Comparison of ENCODE assay signal across 8 cellular contexts in genomic region chr16:2969545-2970521, GRCh38. TPM values are rescaled to one million over a fixed set of nuclear protein-coding genes. Genes with fewer than 3 reads are reported as not detected.
DNase-seq lines count a peak whose midpoint lies in the region; ATAC-seq, FAIRE-seq and TF ChIP-seq lines count a peak whose summit lies in the region.

No MANE protein-coding gene starts in this region.

- 2% methylated on average over 6 of the region's 83 CpGs for WGBS in A549 (ENCODE audit: missing lambda C conversion rate)
- WGBS in stomach, 5 donors, result 1 to 7% (median 3%) methylated on average over 18 to 83 of the region's 83 CpGs

- H3K9me2 ChIP-seq in PC-3 (replicated peaks; ENCODE audit: low read length), result no peaks in the 10 kb centered on the region

- H3K4me3 ChIP-seq in A549 (peak overlapping the region; percentile 97), PC-3 (ENCODE audit: low read length) (peak overlapping the region; percentile 85), fibroblast of lung (replicated peaks in 1 of 4; ENCODE audit: control extremely low read depth in 1 of 4, insufficient read depth in 1 of 4, low read depth in 3 of 4, low read length in 4 of 4) (peak overlapping the region; percentile 24 to 77 (median 68)), stomach (peak overlapping the region; percentile 56 to 82 (median 70))
- H3K4me3 ChIP-seq in naive thymus-derived CD4-positive, alpha-beta T cell (ENCODE audit: low read length), result peak overlapping the region; percentile 64

- peak overlapping the region in 1 of 9 donors; percentile 70 for H3K27ac Mint-ChIP-seq in naive thymus-derived CD4-positive, alpha-beta T cell

- POLR2A ChIA-PET in A549 (lab: Yijun Ruan, JAX) (interaction anchor here (0.6 to 1.9 kb wide), 4 partner anchors 11 to 165 kb away, joined by 4 to 13 read pairs (median 9); partner anchors contain the start of genes PKMYT1, TNFRSF12A and ZNF213), PC-3 (lab: Charles Lee; ENCODE audit: unreplicated experiment) (no interaction called here)
- POLR2A ChIA-PET in naive thymus-derived CD4-positive, alpha-beta T cell (lab: Charles Lee), result interaction anchor here (1.1 to 1.7 kb wide), 2 partner anchors 11 to 24 kb away, joined by 3 to 5 read pairs; no protein-coding TSS in a partner anchor

- H3K27me3 Mint-ChIP-seq in activated T-cell treated with anti-CD3 and anti-CD28 coated beads, Interleukin-2, amount 50 U/mL, for 4 hours (ENCODE audit: low read depth), result peaks cover 26% of the 10 kb centered on the region
- H3K27me3 Mint-ChIP-seq in naive thymus-derived CD4-positive, alpha-beta T cell, result peaks cover 8 to 20% (median 11%) of the 10 kb centered on the region in 5 donors

- CTCF ChIA-PET in A549 (lab: Yijun Ruan, JAX) (interaction anchor here (0.6 to 1.9 kb wide), 16 partner anchors 8 to 71 kb away, joined by 3 to 27 read pairs (median 4); partner anchors contain the start of genes PKMYT1 and TNFRSF12A), PC-3 (lab: Charles Lee) (interaction anchor here (0.6 kb wide), 1 partner anchor 58 kb away, joined by 3 read pairs; no protein-coding TSS in a partner anchor)
- CTCF ChIA-PET in naive thymus-derived CD4-positive, alpha-beta T cell (lab: Charles Lee), result interaction anchor here (1.2 kb wide), 1 partner anchor 13 kb away, joined by 4 read pairs; no protein-coding TSS in a partner anchor

- TF ChIP-seq RAD21 in A549 (conservative IDR thresholded peaks at IDR 0.05 in 1 of 2, IDR thresholded peaks at IDR 0.05 in 1 of 2), result 0 out of 5 replicates have a peak, but pooled peaks of 1 of the 2 experiments have one; percentile 17

- no peaks in the 10 kb centered on the region for H3F3A ChIP-seq in PC-3 (ENCODE audit: low read length, unreplicated experiment)

- peak overlapping the region; percentile 73 for H3K4me3 Mint-ChIP-seq in activated T-cell treated with anti-CD3 and anti-CD28 coated beads, Interleukin-2, amount 50 U/mL, for 4 hours
- peak overlapping the region in 9 of 10 donors; percentile 33 to 78 (median 55) for H3K4me3 Mint-ChIP-seq in naive thymus-derived CD4-positive, alpha-beta T cell

- H3K27ac ChIP-seq in A549 (peak overlapping the region; percentile 84 to 91), PC-3 (ENCODE audit: low read length) (peak overlapping the region; percentile 43), fibroblast of lung (ENCODE audit: insufficient read depth, low read length) (peak overlapping the region; percentile 44), stomach (peak overlapping the region; percentile 49 to 87 (median 65))
- no peak overlapping the region for H3K27ac ChIP-seq in naive thymus-derived CD4-positive, alpha-beta T cell (ENCODE audit: low read depth, low read length)

- H3K4me1 ChIP-seq in A549 (peaks cover 17% of the 10 kb centered on the region), PC-3 (ENCODE audit: insufficient read depth, low read length) (peaks cover 16% of the 10 kb centered on the region; the same call in 1 of the 2 replicates), fibroblast of lung (ENCODE audit: control insufficient read depth, extremely low read depth, insufficient read depth, low read length) (no peaks in the 10 kb centered on the region), stomach (peaks cover 37 to 63% (median 54%) of the 10 kb centered on the region in 4 donors)
- peaks cover 10 to 19% of the 10 kb centered on the region in 2 donors for H3K4me1 ChIP-seq in naive thymus-derived CD4-positive, alpha-beta T cell (ENCODE audit: control insufficient read depth in 2 of 2, insufficient read depth in 2 of 2, low read length in 2 of 2)

- H3K36me3 Mint-ChIP-seq in activated T-cell treated with anti-CD3 and anti-CD28 coated beads, Interleukin-2, amount 50 U/mL, for 4 hours (ENCODE audit: insufficient read depth), result no peaks in the 10 kb centered on the region
- H3K36me3 Mint-ChIP-seq in naive thymus-derived CD4-positive, alpha-beta T cell, result peaks cover 0 to 1% (median 0%) of the 10 kb centered on the region in 5 donors

- H3K36me3 ChIP-seq in PC-3 (ENCODE audit: low read depth, low read length) (no peaks in the 10 kb centered on the region), fibroblast of lung (ENCODE audit: control insufficient read depth, insufficient read depth, low read length) (no peaks in the 10 kb centered on the region), stomach (peaks cover 0 to 10% (median 0%) of the 10 kb centered on the region in 4 donors)
- H3K36me3 ChIP-seq in naive thymus-derived CD4-positive, alpha-beta T cell (ENCODE audit: control insufficient read depth in 2 of 3, insufficient read depth in 3 of 3, low read length in 3 of 3), result no peaks in the 10 kb centered on the region

- intact Hi-C loops in PC-3 (cut with micrococcal nuclease), result loop anchor here (10.0 kb wide), 1 partner anchor 65 kb away; no protein-coding TSS in a partner anchor
- intact Hi-C loops in naive thymus-derived CD4-positive, alpha-beta T cell (cut with micrococcal nuclease), result loop anchor here (1.0 to 2.0 kb wide), 5 partner anchors 10 to 54 kb away; partner anchors contain the start of genes PKMYT1 (in 2 of the 2), THOC6 (in 2 of the 2) and TNFRSF12A (in 1 of the 2)
- intact Hi-C loops in stomach (cut with DNase I; ENCODE audit: low total_unique reads), result no loop called here

- FAIRE-seq in A549 (lab: Jason Lieb, UNC), result no peak

- TF ChIP-seq CTCF in A549 (IDR thresholded peaks at IDR 0.05) (peak; percentile 48), PC-3 (conservative IDR thresholded peaks at IDR 0.05; ENCODE audit: low read depth, low read length) (peak; percentile 52), fibroblast of lung (conservative IDR thresholded peaks at IDR 0.05 in 1 of 2, IDR thresholded peaks at IDR 0.05 in 1 of 2; ENCODE audit: low read depth in 1 of 2, low read length in 2 of 2) (peak; percentile 34 to 37), stomach (IDR thresholded peaks at IDR 0.05) (peak in 4 of 7 experiments; percentile 10 to 43 (median 34))

- peaks cover 10% of the 10 kb centered on the region; the same call in 1 of the 2 replicates for H3K79me2 ChIP-seq in PC-3 (ENCODE audit: low read length)
- H3K79me2 ChIP-seq in fibroblast of lung (ENCODE audit: control insufficient read depth, insufficient read depth, low read length), result no peaks in the 10 kb centered on the region

- H3K9me3 ChIP-seq in A549, result no peaks in the 10 kb centered on the region
- H3K9me3 ChIP-seq in PC-3 (ENCODE audit: low read length), result no peaks in the 10 kb centered on the region
- H3K9me3 ChIP-seq in fibroblast of lung (ENCODE audit: control insufficient read depth, insufficient read depth, low read depth, low read length), result no peaks in the 10 kb centered on the region
- H3K9me3 ChIP-seq in naive thymus-derived CD4-positive, alpha-beta T cell (ENCODE audit: control insufficient read depth in 2 of 3, low read length in 3 of 3), result no peaks in the 10 kb centered on the region
- no peaks in the 10 kb centered on the region for H3K9me3 ChIP-seq in stomach

- H3K9ac ChIP-seq in PC-3 (ENCODE audit: low read length), result peak overlapping the region; percentile 87
- H3K9ac ChIP-seq in fibroblast of lung (ENCODE audit: insufficient read depth, low read length), result peak overlapping the region; percentile 67

- H2AFZ ChIP-seq in PC-3 (ENCODE audit: low read length) (peak overlapping the region; percentile 48; the same call in 1 of the 2 replicates), fibroblast of lung (ENCODE audit: low read length) (peak overlapping the region; percentile 13)

- H3K4me2 ChIP-seq in A549, result peak overlapping the region; percentile 100
- H3K4me2 ChIP-seq in PC-3 (ENCODE audit: low read length), result peak overlapping the region; percentile 94
- peak overlapping the region; percentile 93 for H3K4me2 ChIP-seq in fibroblast of lung (ENCODE audit: extremely low read depth, insufficient read depth, low read length)

- DNase-seq in A549 (ENCODE audit: low read depth in 1 of 2, low spot score in 1 of 2) (peak; percentile 73 to 77), PC-3 (peak; percentile 66), fibroblast of lung (ENCODE audit: low read depth in 2 of 2) (peak; percentile 19 to 41), stomach (peak; percentile 69)
- DNase-seq in activated T-cell treated with anti-CD3 and anti-CD28 coated beads, Interleukin-2, amount 50 U/mL, for 4 hours, result peak; percentile 60
- DNase-seq in naive thymus-derived CD4-positive, alpha-beta T cell, result peak in 8 of 9 donors; percentile 35 to 91 (median 48)

- TF ChIP-seq EP300 in A549 (IDR thresholded peaks at IDR 0.05) (no peak), stomach (IDR thresholded peaks at IDR 0.05) (no peak)

- H3K4me1 Mint-ChIP-seq in activated T-cell treated with anti-CD3 and anti-CD28 coated beads, Interleukin-2, amount 50 U/mL, for 4 hours (ENCODE audit: low read depth), result peaks cover 16% of the 10 kb centered on the region
- H3K4me1 Mint-ChIP-seq in naive thymus-derived CD4-positive, alpha-beta T cell, result peaks cover 10 to 30% (median 19%) of the 10 kb centered on the region in 7 donors

- no peaks in the 10 kb centered on the region for H3K9me3 Mint-ChIP-seq in activated T-cell treated with anti-CD3 and anti-CD28 coated beads, Interleukin-2, amount 50 U/mL, for 4 hours
- H3K9me3 Mint-ChIP-seq in naive thymus-derived CD4-positive, alpha-beta T cell, result peaks cover 0 to 3% (median 0%) of the 10 kb centered on the region in 11 donors

- no TSS peak for BruUV-seq in PC-3 (replicated peaks; lab: Mats Ljungman, UMichigan)

- peak; percentile 55 to 79 for ATAC-seq in A549
- peak; percentile 40 for ATAC-seq in HG03432 (IDR thresholded peaks at IDR 0.05; ENCODE audit: unreplicated experiment)
- ATAC-seq in PC-3, result peak; percentile 43
- ATAC-seq in activated T-cell treated with anti-CD3 and anti-CD28 coated beads, Interleukin-2, amount 50 U/mL, for 4 hours, result peak; percentile 68 to 69
- peak; percentile 72 for ATAC-seq in naive thymus-derived CD4-positive, alpha-beta T cell

- H3K27me3 ChIP-seq in PC-3 (ENCODE audit: low read length) (no peaks in the 10 kb centered on the region), fibroblast of lung (ENCODE audit: control insufficient read depth, insufficient read depth, low read length) (peaks cover 24% of the 10 kb centered on the region), stomach (peaks cover 23 to 56% (median 39%) of the 10 kb centered on the region in 3 donors)
- peaks cover 0 to 23% of the 10 kb centered on the region in 2 donors for H3K27me3 ChIP-seq in naive thymus-derived CD4-positive, alpha-beta T cell (ENCODE audit: control insufficient read depth in 2 of 2, insufficient read depth in 2 of 2, low read length in 2 of 2)

- TF ChIP-seq POLR2A in A549 (IDR thresholded peaks at IDR 0.05; ENCODE audit: low read length), result no peak
- TF ChIP-seq POLR2A in GM15510 (IDR thresholded peaks at IDR 0.05; ENCODE audit: borderline replicate concordance, extremely low read depth, insufficient read length), result peak; percentile 47
- TF ChIP-seq POLR2A in stomach (IDR thresholded peaks at IDR 0.05), result no peak

- H4K20me1 ChIP-seq in PC-3 (ENCODE audit: low read length), result peaks cover 12% of the 10 kb centered on the region
- H4K20me1 ChIP-seq in fibroblast of lung (ENCODE audit: control insufficient read depth, extremely low read depth, insufficient read depth, low read length), result no peaks in the 10 kb centered on the region

RNA-seq across cellular contexts. Expression of gene PAQR4, which starts 0.7 kb away (rescaled TPM):
- polyA plus RNA-seq in A549 (2011; rRNA removed), result 8.0 and 9.0 TPM in 2 replicates
- polyA plus RNA-seq in A549 (2012; cell fraction: cytosol; rRNA removed), result 22.4 and 35.8 TPM in 2 replicates
- 57.2 and 62.4 TPM in 2 replicates for polyA plus RNA-seq in A549 (2012; cell fraction: nucleus; rRNA removed)
- polyA plus RNA-seq in A549 (2017; fragmentation: RNase III; extraction: RNeasy Plus Mini Kit Qiagen cat#74134 plus additional on column Dnase treatment), result 17.5 to 18.6 TPM (median 18.5 TPM) in 3 replicates
- polyA minus RNA-seq in A549 (2011; rRNA and poly(A)+ RNA removed), result 7.6 and 9.4 TPM in 2 replicates
- 37.9 and 45.0 TPM in 2 replicates for total RNA-seq in PC-3 (2014; rRNA removed)
- total RNA-seq in activated T-cell treated with anti-CD3 and anti-CD28 coated beads, Interleukin-2, amount 50 U/mL, for 4 hours, result 10 to 100 TPM; 17.4 to 24.9 (median 22.6) TPM
- 1.0 and 1.5 TPM in 2 replicates for total RNA-seq in fibroblast of lung
- 3.0 and 8.7 TPM in 2 replicates for polyA plus RNA-seq in fibroblast of lung
- 3.5 and 11.7 TPM in 2 replicates for polyA plus RNA-seq in fibroblast of lung (2012)
- 4.1 and 31.0 TPM in 2 replicates for polyA minus RNA-seq in fibroblast of lung (ENCODE audit: low replicate concordance)
- total RNA-seq in naive thymus-derived CD4-positive, alpha-beta T cell, result 10 to 100 TPM in 1 of 5 experiments, 1 to 10 TPM in 1, under 1 TPM in 3; 0.40 to 39.4 (median 0.79) TPM
- under 1 TPM in 1 of 2 donors, not detected in 1; 0.54 TPM for polyA plus RNA-seq in naive thymus-derived CD4-positive, alpha-beta T cell
- total RNA-seq in stomach, result 10 to 100 TPM in 2 of 5 donors, 1 to 10 TPM in 3; 4.8 to 43.2 (median 8.4) TPM
- 10 to 100 TPM in 2 of 3 donors, 1 to 10 TPM in 1; 2.7 to 15.3 (median 10.9) TPM for polyA plus RNA-seq in stomach

RNA-seq across cellular contexts. Expression of gene KREMEN2, which starts 5.8 kb away (rescaled TPM):
- polyA plus RNA-seq in A549 (2011; rRNA removed) (0.28 and 0.35 TPM in 2 replicates), A549 (2017; fragmentation: RNase III; extraction: RNeasy Plus Mini Kit Qiagen cat#74134 plus additional on column Dnase treatment) (1.4 to 1.6 TPM (median 1.5 TPM) in 3 replicates), fibroblast of lung (not detected in 2 replicates), stomach (1 to 10 TPM in 1 of 3 donors, not detected in 2; 1.1 TPM)
- polyA plus RNA-seq in A549 (2012; cell fraction: cytosol; rRNA removed), result 1.9 and 3.0 TPM in 2 replicates
- 7.3 and 11.0 TPM in 2 replicates for polyA plus RNA-seq in A549 (2012; cell fraction: nucleus; rRNA removed)
- polyA minus RNA-seq in A549 (2011; rRNA and poly(A)+ RNA removed), result 0.15 TPM in 1 of 2 replicates, not detected in the other
- total RNA-seq in PC-3 (2014; rRNA removed) (3.6 and 7.1 TPM in 2 replicates), fibroblast of lung (not detected in 2 replicates), stomach (under 1 TPM in 1 of 5 donors, not detected in 4; 0.37 TPM)
- total RNA-seq in activated T-cell treated with anti-CD3 and anti-CD28 coated beads, Interleukin-2, amount 50 U/mL, for 4 hours, result under 1 TPM in 2 of 3 donors, not detected in 1; 0.11 TPM
- polyA plus RNA-seq in fibroblast of lung (2012), result 0.14 TPM in 1 of 2 replicates, not detected in the other
- not detected in 2 replicates for polyA minus RNA-seq in fibroblast of lung (ENCODE audit: low replicate concordance)
- total RNA-seq in naive thymus-derived CD4-positive, alpha-beta T cell, result not detected
- not detected for polyA plus RNA-seq in naive thymus-derived CD4-positive, alpha-beta T cell

RNA-seq across cellular contexts. Expression of gene PKMYT1, which starts 10.4 kb away (rescaled TPM):
- 8.4 and 10.5 TPM in 2 replicates for polyA plus RNA-seq in A549 (2011; rRNA removed)
- polyA plus RNA-seq in A549 (2012; cell fraction: cytosol; rRNA removed), result 76.4 and 102 TPM in 2 replicates
- 250 and 385 TPM in 2 replicates for polyA plus RNA-seq in A549 (2012; cell fraction: nucleus; rRNA removed)
- 50.5 to 55.2 TPM (median 52.5 TPM) in 3 replicates for polyA plus RNA-seq in A549 (2017; fragmentation: RNase III; extraction: RNeasy Plus Mini Kit Qiagen cat#74134 plus additional on column Dnase treatment)
- polyA minus RNA-seq in A549 (2011; rRNA and poly(A)+ RNA removed), result 3.4 and 5.8 TPM in 2 replicates
- total RNA-seq in PC-3 (2014; rRNA removed), result 51.9 and 109 TPM in 2 replicates
- 10 to 100 TPM; 53.1 to 79.1 (median 66.0) TPM for total RNA-seq in activated T-cell treated with anti-CD3 and anti-CD28 coated beads, Interleukin-2, amount 50 U/mL, for 4 hours
- total RNA-seq in fibroblast of lung, result 0.26 and 1.2 TPM in 2 replicates
- polyA plus RNA-seq in fibroblast of lung, result 2.7 and 8.3 TPM in 2 replicates
- 6.9 and 26.3 TPM in 2 replicates for polyA plus RNA-seq in fibroblast of lung (2012)
- polyA minus RNA-seq in fibroblast of lung (ENCODE audit: low replicate concordance), result 6.2 and 11.7 TPM in 2 replicates
- 10 to 100 TPM in 1 of 5 experiments, under 1 TPM in 1, not detected in 3; 0.93 to 89.1 TPM for total RNA-seq in naive thymus-derived CD4-positive, alpha-beta T cell
- not detected for polyA plus RNA-seq in naive thymus-derived CD4-positive, alpha-beta T cell
- total RNA-seq in stomach, result 10 to 100 TPM in 2 of 5 donors, 1 to 10 TPM in 3; 2.4 to 19.3 (median 9.6) TPM
- polyA plus RNA-seq in stomach, result 10 to 100 TPM in 1 of 3 donors, 1 to 10 TPM in 2; 1.8 to 15.9 (median 9.5) TPM

RNA-seq across cellular contexts. Expression of gene CLDN9, which starts 42.9 kb away (rescaled TPM):
- polyA plus RNA-seq in A549 (2011; rRNA removed) (0.03 and 0.12 TPM in 2 replicates), A549 (2017; fragmentation: RNase III; extraction: RNeasy Plus Mini Kit Qiagen cat#74134 plus additional on column Dnase treatment) (0.06 to 0.16 TPM (median 0.12 TPM) in 3 replicates), fibroblast of lung (not detected in 2 replicates), stomach (under 1 TPM in 2 of 3 donors, not detected in 1; 0.28 to 0.31 TPM)
- polyA plus RNA-seq in A549 (2012; cell fraction: cytosol; rRNA removed), result 0.12 and 0.22 TPM in 2 replicates
- 1.1 and 1.8 TPM in 2 replicates for polyA plus RNA-seq in A549 (2012; cell fraction: nucleus; rRNA removed)
- 0.15 and 0.17 TPM in 2 replicates for polyA minus RNA-seq in A549 (2011; rRNA and poly(A)+ RNA removed)
- total RNA-seq in PC-3 (2014; rRNA removed) (0.33 and 1.2 TPM in 2 replicates), fibroblast of lung (not detected in 2 replicates), stomach (not detected)
- total RNA-seq in activated T-cell treated with anti-CD3 and anti-CD28 coated beads, Interleukin-2, amount 50 U/mL, for 4 hours, result not detected
- polyA plus RNA-seq in fibroblast of lung (2012), result not detected in 2 replicates
- 0.19 TPM in 1 of 2 replicates, not detected in the other for polyA minus RNA-seq in fibroblast of lung (ENCODE audit: low replicate concordance)
- total RNA-seq in naive thymus-derived CD4-positive, alpha-beta T cell, result under 1 TPM in 2 of 5 experiments, not detected in 3; 0.15 to 0.37 TPM
- polyA plus RNA-seq in naive thymus-derived CD4-positive, alpha-beta T cell, result not detected

RNA-seq across cellular contexts. Expression of gene CLDN6, which starts 48.1 kb away (rescaled TPM):
- polyA plus RNA-seq in A549 (2011; rRNA removed) (0.11 TPM in 1 of 2 replicates, not detected in the other), A549 (2017; fragmentation: RNase III; extraction: RNeasy Plus Mini Kit Qiagen cat#74134 plus additional on column Dnase treatment) (0.13 to 0.25 TPM (median 0.20 TPM) in 3 replicates), fibroblast of lung (0.03 TPM in 1 of 2 replicates, not detected in the other), stomach (not detected)
- 0.12 and 0.18 TPM in 2 replicates for polyA plus RNA-seq in A549 (2012; cell fraction: cytosol; rRNA removed)
- polyA plus RNA-seq in A549 (2012; cell fraction: nucleus; rRNA removed), result 0.34 and 0.35 TPM in 2 replicates
- polyA minus RNA-seq in A549 (2011; rRNA and poly(A)+ RNA removed), result 0.24 and 1.0 TPM in 2 replicates
- total RNA-seq in PC-3 (2014; rRNA removed) (not detected in 2 replicates), fibroblast of lung (0.26 TPM in 1 of 2 replicates, not detected in the other), stomach (not detected)
- total RNA-seq in activated T-cell treated with anti-CD3 and anti-CD28 coated beads, Interleukin-2, amount 50 U/mL, for 4 hours, result under 1 TPM; 0.18 to 0.30 (median 0.22) TPM
- 0.10 TPM in 1 of 2 replicates, not detected in the other for polyA plus RNA-seq in fibroblast of lung (2012)
- not detected in 2 replicates for polyA minus RNA-seq in fibroblast of lung (ENCODE audit: low replicate concordance)
- total RNA-seq in naive thymus-derived CD4-positive, alpha-beta T cell, result not detected
- not detected for polyA plus RNA-seq in naive thymus-derived CD4-positive, alpha-beta T cell
